Comparison of ENCODE assay signal across 23 cellular contexts in the genomic region with DNA sequence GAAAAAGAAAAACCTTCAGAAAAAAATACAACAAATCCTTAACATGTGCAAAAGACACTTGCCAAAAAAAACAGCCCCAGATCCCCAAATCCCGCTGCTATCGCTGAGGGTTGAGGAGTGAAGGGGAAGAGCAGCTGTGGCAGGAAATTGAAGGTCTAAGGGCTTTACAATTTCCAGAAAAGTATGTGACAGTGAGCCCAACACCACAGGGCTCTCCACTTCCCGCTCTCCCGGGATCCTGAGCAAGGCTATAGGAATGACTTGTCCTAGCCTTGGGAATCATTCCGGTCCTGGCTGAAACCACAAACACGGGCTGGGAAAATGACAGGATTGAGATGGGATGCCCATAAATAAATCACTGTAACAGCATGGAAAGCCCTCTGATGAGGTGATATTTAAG.
"Had no signal": no experiment of that assay in that cellular context is flagged by ENCODE, and none has a peak within 500 bp of the region (broad histone marks: within the 10 kb centered on the region; RNA-seq: fewer than 3 reads in every experiment).

No MANE protein-coding gene starts in this region.

- H3K27ac ChIP-seq: adrenal gland, cardiac muscle cell, esophagus muscularis mucosa, neural progenitor cell, upper lobe of right lung, WERI-Rb-1 had no signal

- DNase-seq: activated CD4-positive, alpha-beta T cell treated with anti-CD3 and anti-CD28 coated beads, Interleukin-2, amount 50 U/mL, for 4 hours; activated gamma-delta T cell treated with Interleukin-2 at 50 U/mL for 16 hours; adrenal gland; dermis blood vessel endothelial cell; effector memory CD4-positive, alpha-beta T cell; hippocampal formation; mammary epithelial cell; naive thymus-derived CD4-positive, alpha-beta T cell; small intestine; stimulated activated CD4-positive, alpha-beta T cell treated with anti-CD3 and anti-CD28 coated beads, Interleukin-4, amount 100 ng/mL, for 4 hours; T-helper 2 cell; upper lobe of right lung; WERI-Rb-1 had no signal

- FAIRE-seq: endothelial cell of umbilical vein, keratinocyte, small intestine had no signal

- H3K4me1 ChIP-seq: adrenal gland, esophagus muscularis mucosa, neural progenitor cell, upper lobe of right lung had no signal

- H3K27me3 ChIP-seq: adrenal gland, cardiac muscle cell, esophagus muscularis mucosa, neural progenitor cell, upper lobe of right lung had no signal

- H3K4me2 ChIP-seq: neural progenitor cell had no signal

- H3K9me3 Mint-ChIP-seq: activated naive CD4-positive, alpha-beta T cell treated with anti-CD3 and anti-CD28 coated beads, Interleukin-2, amount 50 U/mL, for 72 hours; activated T-helper 1 cell treated with anti-CD3 and anti-CD28 coated beads, Interleukin-12 subunit alpha, Interleukin-12 subunit beta, Interleukin-2, Interleukin-4 antibody, amounts not matched to agents 30 ng/mL and 10 ng/mL and 1 ng/mL, durations not matched to agents 14 hours and 24 hours and 36 hours; naive thymus-derived CD4-positive, alpha-beta T cell; neural progenitor cell; stimulated activated memory B cell treated with anti-CD40 and anti-IgM and Interleukin-4, amounts not matched to agents 10 μg/mL and 1 μg/mL and 100 μg/mL, for 72 hours had no signal

- H3K9ac ChIP-seq: neural progenitor cell had no signal

- ATAC-seq: activated naive CD4-positive, alpha-beta T cell treated with anti-CD3 and anti-CD28 coated beads, Interleukin-2, amount 50 U/mL, for 72 hours; left lobe of liver; naive thymus-derived CD4-positive, alpha-beta T cell; stimulated activated memory B cell treated with anti-CD40 and anti-IgM and Interleukin-4, amounts not matched to agents 10 μg/mL and 1 μg/mL and 100 μg/mL, for 72 hours; upper lobe of right lung had no signal

- H3K4me3 Mint-ChIP-seq: activated T-helper 1 cell treated with anti-CD3 and anti-CD28 coated beads, Interleukin-12 subunit alpha, Interleukin-12 subunit beta, Interleukin-2, Interleukin-4 antibody, amounts not matched to agents 30 ng/mL and 10 ng/mL and 1 ng/mL, durations not matched to agents 14 hours and 24 hours and 36 hours; naive thymus-derived CD4-positive, alpha-beta T cell; neural progenitor cell; stimulated activated memory B cell treated with anti-CD40 and anti-IgM and Interleukin-4, amounts not matched to agents 10 μg/mL and 1 μg/mL and 100 μg/mL, for 72 hours had no signal

- H3K27me3 Mint-ChIP-seq: progenitor cell of endocrine pancreas; stimulated activated memory B cell treated with anti-CD40 and anti-IgM and Interleukin-4, amounts not matched to agents 10 μg/mL and 1 μg/mL and 100 μg/mL, for 72 hours had no signal

- H3K27ac Mint-ChIP-seq: activated naive CD4-positive, alpha-beta T cell treated with anti-CD3 and anti-CD28 coated beads, Interleukin-2, amount 50 U/mL, for 72 hours; activated T-helper 1 cell treated with anti-CD3 and anti-CD28 coated beads, Interleukin-12 subunit alpha, Interleukin-12 subunit beta, Interleukin-2, Interleukin-4 antibody, amounts not matched to agents 30 ng/mL and 10 ng/mL and 1 ng/mL, durations not matched to agents 14 hours and 24 hours and 36 hours; naive thymus-derived CD4-positive, alpha-beta T cell; neural progenitor cell; progenitor cell of endocrine pancreas; stimulated activated memory B cell treated with anti-CD40 and anti-IgM and Interleukin-4, amounts not matched to agents 10 μg/mL and 1 μg/mL and 100 μg/mL, for 72 hours had no signal

- H3K9me3 ChIP-seq: adrenal gland, esophagus muscularis mucosa, upper lobe of right lung had no signal

- H3K4me1 Mint-ChIP-seq: naive thymus-derived CD4-positive, alpha-beta T cell; stimulated activated memory B cell treated with anti-CD40 and anti-IgM and Interleukin-4, amounts not matched to agents 10 μg/mL and 1 μg/mL and 100 μg/mL, for 72 hours had no signal

- H2AFZ ChIP-seq: neural progenitor cell had no signal

- H3K36me3 Mint-ChIP-seq: activated naive CD4-positive, alpha-beta T cell treated with anti-CD3 and anti-CD28 coated beads, Interleukin-2, amount 50 U/mL, for 72 hours; naive thymus-derived CD4-positive, alpha-beta T cell; neural progenitor cell had no signal

- H3K36me3 ChIP-seq: adrenal gland, cardiac muscle cell, esophagus muscularis mucosa, neural progenitor cell, upper lobe of right lung, WERI-Rb-1 had no signal

- H3K4me3 ChIP-seq: adrenal gland, cardiac muscle cell, esophagus muscularis mucosa, neural progenitor cell, upper lobe of right lung had no signal
